ENCODE assay signal across 1 cellular context in genomic region chr7:102234801-102235550, GRCh38.
TF ChIP-seq lines count a peak whose summit lies in the region.

No MANE protein-coding gene starts in this region.

TF ChIP-seq in HepG2, 621 proteins besides CTCF, POLR2A, EP300 and RAD21:
- TF ChIP-seq AKAP8 (CRISPR knock-in tag; IDR thresholded peaks at IDR 0.05): no peak
- peak; percentile 27; the same call in 1 of the 2 replicates for TF ChIP-seq ZBTB38 (CRISPR knock-in tag; IDR thresholded peaks at IDR 0.05)
